In genomic region chr10:34761443-34761842, GRCh38 we compare ENCODE assay signal across 16 cellular contexts.
"Had no signal": no experiment of that assay in that cellular context is flagged by ENCODE, and none has a peak within 500 bp of the region (broad histone marks: within the 10 kb centered on the region; RNA-seq: fewer than 3 reads in every experiment).

No MANE protein-coding gene starts in this region.

- H3K9me3 Mint-ChIP-seq: activated naive CD4-positive, alpha-beta T cell treated with anti-CD3 and anti-CD28 coated beads for 36 hours; activated T-helper 17 cell treated with anti-CD3 and anti-CD28 coated beads, Interleukin-2, amount 50 U/mL, for 72 hours; central memory CD8-positive, alpha-beta T cell had no signal

- H3K4me1 Mint-ChIP-seq: activated T-helper 17 cell treated with anti-CD3 and anti-CD28 coated beads, Interleukin-2, amount 50 U/mL, for 72 hours; central memory CD8-positive, alpha-beta T cell had no signal

- DNase-seq: activated CD4-positive, alpha-beta T cell treated with anti-CD3 and anti-CD28 coated beads, Interleukin-2, amount 50 U/mL, for 1 hour; activated naive CD4-positive, alpha-beta T cell treated with anti-CD3 and anti-CD28 coated beads for 36 hours; activated T-cell treated with anti-CD3 and anti-CD28 coated beads for 4 hours; cortex of kidney; effector CD8-positive, alpha-beta T cell; heart left ventricle; mesenchymal stem cell; nephron progenitor cell; sigmoid colon; stimulated activated CD4-positive, alpha-beta T cell treated with anti-CD3 and anti-CD28 coated beads, Interleukin-12 subunit alpha, Interleukin-12 subunit beta, amount 100 ng/mL, for 4 hours; stimulated activated naive CD8-positive, alpha-beta T cell treated with anti-CD3 and anti-CD28 coated beads, Interleukin-15, Interleukin-2, amounts not matched to agents 100 U/mL and 50 U/mL, for 24 hours; upper lobe of left lung had no signal

- ATAC-seq: activated T-helper 17 cell treated with anti-CD3 and anti-CD28 coated beads, Interleukin-2, amount 50 U/mL, for 72 hours; left lobe of liver; stimulated activated naive CD8-positive, alpha-beta T cell treated with anti-CD3 and anti-CD28 coated beads, Interleukin-15, Interleukin-2, amounts not matched to agents 100 U/mL and 50 U/mL, for 24 hours had no signal

- H3K27me3 ChIP-seq: heart left ventricle, sigmoid colon, suprapubic skin, upper lobe of left lung had no signal

- H3K4me3 ChIP-seq: heart left ventricle, sigmoid colon, suprapubic skin, upper lobe of left lung had no signal

- H3K36me3 ChIP-seq: heart left ventricle, sigmoid colon, suprapubic skin, upper lobe of left lung had no signal

- H3K27ac Mint-ChIP-seq: activated naive CD4-positive, alpha-beta T cell treated with anti-CD3 and anti-CD28 coated beads for 36 hours; activated T-helper 17 cell treated with anti-CD3 and anti-CD28 coated beads, Interleukin-2, amount 50 U/mL, for 72 hours; nephron progenitor cell had no signal

- H3K27ac ChIP-seq: sigmoid colon, suprapubic skin, upper lobe of left lung had no signal

- H3K4me3 Mint-ChIP-seq: activated naive CD4-positive, alpha-beta T cell treated with anti-CD3 and anti-CD28 coated beads for 36 hours; activated T-helper 17 cell treated with anti-CD3 and anti-CD28 coated beads, Interleukin-2, amount 50 U/mL, for 72 hours; central memory CD8-positive, alpha-beta T cell; nephron progenitor cell had no signal

- H3K9me3 ChIP-seq: heart left ventricle, sigmoid colon, suprapubic skin, upper lobe of left lung had no signal
